14 cellular contexts compared by ENCODE assay signal in genomic region chr7:27138987-27139334, GRCh38. TPM values are rescaled to one million over a fixed set of nuclear protein-coding genes. Genes with fewer than 3 reads are reported as not detected.
A peak's percentile ranks its signal among the peaks of the same experiment; 100 is the strongest.
DNase-seq lines count a peak whose midpoint lies in the region; ATAC-seq, FAIRE-seq and TF ChIP-seq lines count a peak whose summit lies in the region.
"Had no signal": no experiment of that assay in that cellular context is flagged by ENCODE, and none has a peak within 500 bp of the region (broad histone marks: within the 10 kb centered on the region; RNA-seq: fewer than 3 reads in every experiment).

No MANE protein-coding gene starts in this region.

- H2BK12ac ChIP-seq in H1 (ENCODE audit: low read depth, low read length) = no peak overlapping the region

- peaks cover 9% of the 10 kb centered on the region for H3K23me2 ChIP-seq in H1 (ENCODE audit: low read depth, low read length)

- dilution Hi-C loops in IMR-90 (cut with HindIII; ENCODE audit: low sequenced_read_pairs, unreplicated experiment) = no loop called here

- in situ Hi-C loops in IMR-90 (cut with MboI; ENCODE audit: low sequenced_read_pairs) = no loop called here

- intact Hi-C loops in IMR-90 (cut with micrococcal nuclease) = no loop called here
- intact Hi-C loops in mucosa of descending colon (cut with DNase I, micrococcal nuclease) = no loop called here

- H3K4ac ChIP-seq in IMR-90 (ENCODE audit: low read depth, low read length) (peak overlapping the region; percentile 55), H1 (replicated peaks; ENCODE audit: insufficient read length, low read depth, low read length) (no peak overlapping the region)

- no peaks in the 10 kb centered on the region for H3K79me2 ChIP-seq in H1 (ENCODE audit: control insufficient read depth in 1 of 2, insufficient read depth in 2 of 2, low read length in 2 of 2)

- TF ChIP-seq RAD21 in IMR-90 (IDR thresholded peaks at IDR 0.05; ENCODE audit: low read length) (no peak), H1 (IDR thresholded peaks at IDR 0.05 in 1 of 2, conservative IDR thresholded peaks at IDR 0.05 in 1 of 2; ENCODE audit: low read depth in 2 of 2, low read length in 2 of 2) (no peak)

- H4K20me1 ChIP-seq in IMR-90 (ENCODE audit: insufficient read depth, low read length) = no peaks in the 10 kb centered on the region
- peaks cover 18 to 22% of the 10 kb centered on the region in 2 experiments for H4K20me1 ChIP-seq in H1 (replicated peaks in 1 of 2; ENCODE audit: control insufficient read depth in 1 of 2, insufficient read depth in 2 of 2, low read length in 2 of 2)

- DNase-seq in IMR-90 = no peak
- DNase-seq in H1 (ENCODE audit: low read depth in 1 of 2, low spot score in 2 of 2) = no peak
- DNase-seq in mucosa of descending colon = no peak
- DNase-seq in effector CD8-positive, alpha-beta T cell (lab: John Stamatoyannopoulos, UW) = no peak
- DNase-seq: activated CD4-positive, alpha-beta T cell treated with anti-CD3 and anti-CD28 coated beads, Interleukin-2, amount 50 U/mL, for 4 hours; GDM1; SJCRH30; uterus had no signal

- H3K14ac ChIP-seq in IMR-90 (replicated peaks; ENCODE audit: low read depth, low read length) (peak overlapping the region; percentile 78), H1 (ENCODE audit: insufficient read length) (no peak overlapping the region)

- TF ChIP-seq POLR2A in IMR-90 (IDR thresholded peaks at IDR 0.05; ENCODE audit: low read depth, low read length) (no peak), H1 (IDR thresholded peaks at IDR 0.05; ENCODE audit: control extremely low read depth in 1 of 2, low read depth in 2 of 2, low read length in 2 of 2) (no peak)

- H2BK120ac ChIP-seq in IMR-90 (ENCODE audit: low read depth, low read length) (peak overlapping the region; percentile 75), H1 (replicated peaks; ENCODE audit: low read depth, low read length) (no peak overlapping the region)

- H3K27ac ChIP-seq in IMR-90 (ENCODE audit: insufficient read depth, low read length) (peak overlapping the region; percentile 94), H1 (ENCODE audit: low read depth, low read length) (no peak overlapping the region), stomach smooth muscle (ENCODE audit: low read length) (peak overlapping the region; percentile 95)
- H3K27ac ChIP-seq: SJCRH30 had no signal

- peak overlapping the region; percentile 69 for H2BK20ac ChIP-seq in IMR-90 (ENCODE audit: low read depth, low read length)
- no peak overlapping the region for H2BK20ac ChIP-seq in H1 (ENCODE audit: low read length)

- peak overlapping the region; percentile 94 for H3K4me2 ChIP-seq in IMR-90 (ENCODE audit: low read depth, low read length)
- peak overlapping the region in 1 of 2 experiments; percentile 44; a peak in 1 of 4 replicates for H3K4me2 ChIP-seq in H1 (ENCODE audit: insufficient read depth in 1 of 2, low read depth in 2 of 2, low read length in 2 of 2)

- BruUV-seq in IMR-90 (replicated peaks; lab: Mats Ljungman, UMichigan) = no TSS peak

- no peaks in the 10 kb centered on the region for H3K9me3 ChIP-seq in IMR-90 (ENCODE audit: control insufficient read depth, insufficient read depth, low read length)
- no peaks in the 10 kb centered on the region for H3K9me3 ChIP-seq in H1 (ENCODE audit: insufficient read depth in 2 of 2, low read depth in 1 of 2, low read length in 1 of 2)
- no peaks in the 10 kb centered on the region for H3K9me3 ChIP-seq in mucosa of descending colon
- no peaks in the 10 kb centered on the region for H3K9me3 ChIP-seq in stomach smooth muscle (ENCODE audit: control insufficient read depth in 2 of 2, low read length in 2 of 2)
- H3K9me3 ChIP-seq: SJCRH30, uterus had no signal

- H2BK15ac ChIP-seq in IMR-90 (ENCODE audit: low read depth, low read length) (peak overlapping the region; percentile 52; the same call in 2 of the 3 replicates), H1 (ENCODE audit: low read length) (no peak overlapping the region)

- ATAC-seq in IMR-90 (ENCODE audit: low read depth) (no peak), mucosa of descending colon (peak; percentile 8), HG02798 (IDR thresholded peaks at IDR 0.05; ENCODE audit: poor library complexity, unreplicated experiment) (no peak), GM19395 (IDR thresholded peaks at IDR 0.05; ENCODE audit: unreplicated experiment) (no peak), GM21619 (IDR thresholded peaks at IDR 0.05; ENCODE audit: unreplicated experiment) (no peak)

- CTCF ChIA-PET in IMR-90 (lab: Yijun Ruan, JAX) (no interaction called here), H1 (lab: Charles Lee; ENCODE audit: partially characterized antibody) (interaction anchor here (1.3 to 3.5 kb wide), 2 partner anchors 22 to 286 kb away, joined by 4 to 11 read pairs; no protein-coding TSS in a partner anchor)

- H4K8ac ChIP-seq in IMR-90 (ENCODE audit: low read depth in 2 of 2, low read length in 2 of 2) = peak overlapping the region; percentile 50 to 67; a peak in 3 of 4 replicates
- no peak overlapping the region for H4K8ac ChIP-seq in H1 (ENCODE audit: extremely low read depth, insufficient read depth, low read length)

- H4K91ac ChIP-seq in IMR-90 (ENCODE audit: insufficient read depth, low read depth, low read length) = peak overlapping the region; percentile 68
- H4K91ac ChIP-seq in H1 (replicated peaks; ENCODE audit: insufficient read length, low read length) = no peak overlapping the region

- H3K4me1 ChIP-seq in IMR-90 (ENCODE audit: control insufficient read depth, insufficient read depth, low read length) (peaks cover 15% of the 10 kb centered on the region), H1 (replicated peaks in 1 of 4; ENCODE audit: control insufficient read depth in 3 of 4, insufficient read depth in 4 of 4, low read length in 3 of 4) (peaks cover 0 to 6% (median 3%) of the 10 kb centered on the region in 4 experiments; a peak in 4 of 7 replicates), mucosa of descending colon (ENCODE audit: low read depth) (peaks cover 46% of the 10 kb centered on the region), stomach smooth muscle (ENCODE audit: control insufficient read depth, insufficient read depth, low read length) (peaks cover 42% of the 10 kb centered on the region)

- H3K23ac ChIP-seq in IMR-90 (ENCODE audit: low read depth, low read length) = peak overlapping the region; percentile 85
- H3K23ac ChIP-seq in H1 (ENCODE audit: insufficient read length) = no peak overlapping the region

- peak overlapping the region; percentile 71 for H4K5ac ChIP-seq in IMR-90 (ENCODE audit: low read depth, low read length)
- H4K5ac ChIP-seq in H1 (ENCODE audit: insufficient read length, low read depth, low read length) = no peak overlapping the region

- H3K18ac ChIP-seq in IMR-90 (ENCODE audit: low read depth, low read length) (peak overlapping the region; percentile 89), H1 (ENCODE audit: extremely low read depth, low read length) (no peak overlapping the region)

- H3K4me3 ChIP-seq in IMR-90 (ENCODE audit: insufficient read depth, low read depth, low read length) = peak overlapping the region; percentile 30
- H3K4me3 ChIP-seq in H1 (ENCODE audit: extremely low read depth in 1 of 4, insufficient read depth in 2 of 4, low read depth in 3 of 4, low read length in 4 of 4) = peak overlapping the region in 1 of 4 experiments; percentile 47; a peak in 1 of 8 replicates
- H3K4me3 ChIP-seq in mucosa of descending colon = peak overlapping the region; percentile 36
- peak overlapping the region; percentile 78 to 94 for H3K4me3 ChIP-seq in stomach smooth muscle (ENCODE audit: low read length in 2 of 2)
- H3K4me3 ChIP-seq: SJCRH30, uterus had no signal

- TF ChIP-seq CTCF in IMR-90 (conservative IDR thresholded peaks at IDR 0.05; ENCODE audit: low read depth, low read length) (no peak), H1 (IDR thresholded peaks at IDR 0.05; ENCODE audit: control extremely low read depth in 1 of 3, insufficient read depth in 1 of 3, low read depth in 1 of 3, low read length in 3 of 3) (no peak), mucosa of descending colon (IDR thresholded peaks at IDR 0.05) (no peak)

- peaks cover under 1 to 33% of the 10 kb centered on the region in 2 experiments; a peak in 2 of 4 replicates for H3K79me1 ChIP-seq in IMR-90 (ENCODE audit: low read depth in 1 of 2, low read length in 2 of 2)
- no peaks in the 10 kb centered on the region for H3K79me1 ChIP-seq in H1 (ENCODE audit: low read depth, low read length)

- H3K27me3 ChIP-seq in IMR-90 (ENCODE audit: control insufficient read depth, insufficient read depth, low read length) = no peaks in the 10 kb centered on the region
- peaks cover 97 to 100% (median 99%) of the 10 kb centered on the region in 4 experiments for H3K27me3 ChIP-seq in H1 (replicated peaks in 1 of 4; ENCODE audit: control insufficient read depth in 3 of 4, extremely low read depth in 1 of 4, insufficient read depth in 3 of 4, low read length in 3 of 4)
- H3K27me3 ChIP-seq in stomach smooth muscle (ENCODE audit: control insufficient read depth in 1 of 2, insufficient read depth in 2 of 2, low read length in 2 of 2) = peaks cover 0 to under 1% of the 10 kb centered on the region in 2 donors
- H3K27me3 ChIP-seq: SJCRH30, uterus had no signal

- H2BK5ac ChIP-seq in IMR-90 (ENCODE audit: low read depth, low read length, poor library complexity, severe bottlenecking) (peak overlapping the region; percentile 35), H1 (ENCODE audit: low read depth, low read length) (no peak overlapping the region)

- no peak for TF ChIP-seq EP300 in H1 (IDR thresholded peaks at IDR 0.05; ENCODE audit: borderline replicate concordance in 1 of 2, low read depth in 2 of 2, low read length in 2 of 2)

- H3K9me1 ChIP-seq in IMR-90 (ENCODE audit: insufficient read depth, low read length) = peaks cover under 1% of the 10 kb centered on the region; the same call in 1 of the 2 replicates

- peak overlapping the region; percentile 89 for H3K9ac ChIP-seq in IMR-90 (ENCODE audit: low read depth, low read length)
- H3K9ac ChIP-seq in H1 (replicated peaks in 1 of 4; ENCODE audit: extremely low read depth in 1 of 4, low read depth in 3 of 4, low read length in 3 of 4) = no peak overlapping the region
- H3K9ac ChIP-seq in stomach smooth muscle (ENCODE audit: low read length in 2 of 2) = peak overlapping the region; percentile 93 to 96

- H2AFZ ChIP-seq in IMR-90 (replicated peaks; ENCODE audit: low read length, poor library complexity) (peak overlapping the region; percentile 87), H1 (ENCODE audit: low read length) (no peak overlapping the region)

- 0% methylated on average over 4 of the region's 11 CpGs; no CpG with 5 or more reads in 1 of the 2 experiments for WGBS in IMR-90 (ENCODE audit: extremely low coverage in 2 of 2, insufficient read length in 1 of 2), 2 experiments
- WGBS in H1 (ENCODE audit: extremely low coverage in 1 of 2, insufficient coverage in 1 of 2, insufficient read length in 1 of 2, insufficient replicate concordance in 2 of 2, low coverage in 1 of 2, low lambda C conversion rate in 2 of 2, missing lambda C conversion rate in 1 of 2), 2 experiments = 12% methylated on average over 11 of the region's 11 CpGs; no CpG with 5 or more reads in 1 of the 2 experiments

- no peak for FAIRE-seq in H1 (lab: Jason Lieb, UNC)
- FAIRE-seq: colon had no signal

- H3K36me3 ChIP-seq in IMR-90 (ENCODE audit: control insufficient read depth, insufficient read depth, low read length) = peaks cover 9% of the 10 kb centered on the region
- peaks cover 0 to 7% (median 0%) of the 10 kb centered on the region in 4 experiments; a peak in 1 of 8 replicates for H3K36me3 ChIP-seq in H1 (ENCODE audit: control insufficient read depth in 2 of 4, insufficient read depth in 4 of 4, low read length in 3 of 4)
- H3K36me3 ChIP-seq in mucosa of descending colon (ENCODE audit: low read depth) = no peaks in the 10 kb centered on the region
- no peaks in the 10 kb centered on the region for H3K36me3 ChIP-seq in stomach smooth muscle (ENCODE audit: control insufficient read depth in 2 of 2, insufficient read depth in 2 of 2, low read length in 2 of 2)
- H3K36me3 ChIP-seq: SJCRH30, uterus had no signal

- H2AK9ac ChIP-seq in IMR-90 (replicated peaks; ENCODE audit: low read depth, low read length, poor library complexity) = peak overlapping the region; percentile 63

- peak overlapping the region; percentile 79; the same call in 1 of the 2 replicates for H3K56ac ChIP-seq in IMR-90 (ENCODE audit: extremely low read depth, insufficient read depth, low read length)
- no peak overlapping the region for H3K56ac ChIP-seq in H1 (replicated peaks; ENCODE audit: insufficient read length, low read depth, low read length)

- H2AK5ac ChIP-seq in IMR-90 (ENCODE audit: low read depth, low read length) (no peak overlapping the region), H1 (ENCODE audit: low read depth, low read length) (no peak overlapping the region)

- POLR2A ChIA-PET in IMR-90 (lab: Charles Lee; ENCODE audit: unreplicated experiment) = no interaction called here
- POLR2A ChIA-PET in H1 (lab: Charles Lee; ENCODE audit: partially characterized antibody) = no interaction called here

RNA-seq across cellular contexts. Expression of gene HOXA5, which starts 4.5 kb away (rescaled TPM):
- 19.9 and 23.9 TPM in 2 replicates for total RNA-seq in IMR-90 (2012; rRNA removed)
- 28.1 and 29.4 TPM in 2 replicates for polyA plus RNA-seq in IMR-90 (2012; rRNA removed)
- 27.6 and 56.3 TPM in 2 replicates for polyA plus RNA-seq in IMR-90 (2012; cell fraction: cytosol; rRNA removed)
- 34.9 and 41.0 TPM in 2 replicates for polyA plus RNA-seq in IMR-90 (2012; cell fraction: nucleus; rRNA removed; ENCODE audit: low replicate concordance)
- total RNA-seq in H1 (2021; fragmentation: NEBNext Ultra II Directional; extraction: Animal tissue kit (Norgen Biotek cat#: 25700)) = not detected in 2 replicates
- polyA plus RNA-seq in H1 (2011; rRNA removed) = not detected in 2 replicates
- polyA plus RNA-seq in H1 (2011; cell fraction: cytosol; rRNA removed) = not detected
- not detected for polyA plus RNA-seq in H1 (2011; cell fraction: nucleus; rRNA removed)
- not detected in 4 replicates for polyA plus RNA-seq in H1 (2012, experiment 1 of 2)
- polyA plus RNA-seq in H1 (2012, experiment 2 of 2) = not detected
- polyA plus RNA-seq in H1 (2013, experiment 1 of 2) = not detected
- not detected for polyA plus RNA-seq in H1 (2013, experiment 2 of 2)
- not detected in 2 replicates for polyA minus RNA-seq in H1 (2011; rRNA and poly(A)+ RNA removed)
- not detected for polyA minus RNA-seq in H1 (2011; cell fraction: cytosol; rRNA and poly(A)+ RNA removed)
- not detected for polyA minus RNA-seq in H1 (2011; cell fraction: nucleus; rRNA and poly(A)+ RNA removed)
- 10 to 100 TPM; 16.1 to 26.6 (median 23.8) TPM for total RNA-seq in mucosa of descending colon
- total RNA-seq: activated T-helper 1 cell treated with anti-CD3 and anti-CD28 coated beads, Interleukin-12 subunit alpha, Interleukin-12 subunit beta, Interleukin-2, Interleukin-4 antibody, amounts not matched to agents 30 ng/mL and 10 ng/mL and 1 ng/mL, durations not matched to agents 14 hours and 24 hours and 36 hours had no signal

RNA-seq across cellular contexts. Expression of gene HOXA4, which starts 8.4 kb away (rescaled TPM):
- 0.36 and 1.1 TPM in 2 replicates for total RNA-seq in IMR-90 (2012; rRNA removed)
- polyA plus RNA-seq in IMR-90 (2012; rRNA removed) = 7.2 and 8.0 TPM in 2 replicates
- polyA plus RNA-seq in IMR-90 (2012; cell fraction: cytosol; rRNA removed) = 4.3 and 5.1 TPM in 2 replicates
- polyA plus RNA-seq in IMR-90 (2012; cell fraction: nucleus; rRNA removed; ENCODE audit: low replicate concordance) = 4.5 and 16.6 TPM in 2 replicates
- not detected in 2 replicates for total RNA-seq in H1 (2021; fragmentation: NEBNext Ultra II Directional; extraction: Animal tissue kit (Norgen Biotek cat#: 25700))
- not detected in 2 replicates for polyA plus RNA-seq in H1 (2011; rRNA removed)
- polyA plus RNA-seq in H1 (2011; cell fraction: cytosol; rRNA removed) = not detected
- not detected for polyA plus RNA-seq in H1 (2011; cell fraction: nucleus; rRNA removed)
- not detected in 4 replicates for polyA plus RNA-seq in H1 (2012, experiment 1 of 2)
- polyA plus RNA-seq in H1 (2012, experiment 2 of 2) = not detected
- not detected for polyA plus RNA-seq in H1 (2013, experiment 1 of 2)
- polyA plus RNA-seq in H1 (2013, experiment 2 of 2) = not detected
- not detected in 2 replicates for polyA minus RNA-seq in H1 (2011; rRNA and poly(A)+ RNA removed)
- not detected for polyA minus RNA-seq in H1 (2011; cell fraction: cytosol; rRNA and poly(A)+ RNA removed)
- polyA minus RNA-seq in H1 (2011; cell fraction: nucleus; rRNA and poly(A)+ RNA removed) = not detected
- 1 to 10 TPM; 5.9 to 9.5 (median 8.3) TPM for total RNA-seq in mucosa of descending colon
- total RNA-seq: activated T-helper 1 cell treated with anti-CD3 and anti-CD28 coated beads, Interleukin-12 subunit alpha, Interleukin-12 subunit beta, Interleukin-2, Interleukin-4 antibody, amounts not matched to agents 30 ng/mL and 10 ng/mL and 1 ng/mL, durations not matched to agents 14 hours and 24 hours and 36 hours had no signal

RNA-seq across cellular contexts. Expression of gene HOXA6, which starts 8.6 kb away (rescaled TPM):
- total RNA-seq in IMR-90 (2012; rRNA removed) (1.4 and 1.7 TPM in 2 replicates), mucosa of descending colon (10 to 100 TPM; 20.2 to 39.5 (median 20.5) TPM)
- polyA plus RNA-seq in IMR-90 (2012; rRNA removed) (1.8 and 2.1 TPM in 2 replicates), H1 (2011; rRNA removed) (not detected in 2 replicates)
- 0.50 and 1.7 TPM in 2 replicates for polyA plus RNA-seq in IMR-90 (2012; cell fraction: cytosol; rRNA removed)
- polyA plus RNA-seq in IMR-90 (2012; cell fraction: nucleus; rRNA removed; ENCODE audit: low replicate concordance) = 3.9 and 5.3 TPM in 2 replicates
- not detected in 2 replicates for total RNA-seq in H1 (2021; fragmentation: NEBNext Ultra II Directional; extraction: Animal tissue kit (Norgen Biotek cat#: 25700))
- not detected for polyA plus RNA-seq in H1 (2011; cell fraction: cytosol; rRNA removed)
- not detected for polyA plus RNA-seq in H1 (2011; cell fraction: nucleus; rRNA removed)
- not detected in 4 replicates for polyA plus RNA-seq in H1 (2012, experiment 1 of 2)
- polyA plus RNA-seq in H1 (2012, experiment 2 of 2) = not detected
- not detected for polyA plus RNA-seq in H1 (2013, experiment 1 of 2)
- not detected for polyA plus RNA-seq in H1 (2013, experiment 2 of 2)
- polyA minus RNA-seq in H1 (2011; rRNA and poly(A)+ RNA removed) = not detected in 2 replicates
- polyA minus RNA-seq in H1 (2011; cell fraction: cytosol; rRNA and poly(A)+ RNA removed) = not detected
- polyA minus RNA-seq in H1 (2011; cell fraction: nucleus; rRNA and poly(A)+ RNA removed) = not detected
- total RNA-seq: activated T-helper 1 cell treated with anti-CD3 and anti-CD28 coated beads, Interleukin-12 subunit alpha, Interleukin-12 subunit beta, Interleukin-2, Interleukin-4 antibody, amounts not matched to agents 30 ng/mL and 10 ng/mL and 1 ng/mL, durations not matched to agents 14 hours and 24 hours and 36 hours had no signal

RNA-seq across cellular contexts. Expression of gene HOXA3, which starts 13.4 kb away (rescaled TPM):
- total RNA-seq in IMR-90 (2012; rRNA removed) = 0.83 and 0.90 TPM in 2 replicates
- polyA plus RNA-seq in IMR-90 (2012; rRNA removed) = 5.4 and 8.8 TPM in 2 replicates
- polyA plus RNA-seq in IMR-90 (2012; cell fraction: cytosol; rRNA removed) = 4.3 and 8.1 TPM in 2 replicates
- polyA plus RNA-seq in IMR-90 (2012; cell fraction: nucleus; rRNA removed; ENCODE audit: low replicate concordance) = 17.8 and 28.7 TPM in 2 replicates
- not detected in 2 replicates for total RNA-seq in H1 (2021; fragmentation: NEBNext Ultra II Directional; extraction: Animal tissue kit (Norgen Biotek cat#: 25700))
- not detected in 2 replicates for polyA plus RNA-seq in H1 (2011; rRNA removed)
- not detected for polyA plus RNA-seq in H1 (2011; cell fraction: cytosol; rRNA removed)
- polyA plus RNA-seq in H1 (2011; cell fraction: nucleus; rRNA removed) = not detected
- polyA plus RNA-seq in H1 (2012, experiment 1 of 2) = not detected in 4 replicates
- polyA plus RNA-seq in H1 (2012, experiment 2 of 2) = not detected
- not detected for polyA plus RNA-seq in H1 (2013, experiment 1 of 2)
- polyA plus RNA-seq in H1 (2013, experiment 2 of 2) = not detected
- not detected in 2 replicates for polyA minus RNA-seq in H1 (2011; rRNA and poly(A)+ RNA removed)
- polyA minus RNA-seq in H1 (2011; cell fraction: cytosol; rRNA and poly(A)+ RNA removed) = not detected
- polyA minus RNA-seq in H1 (2011; cell fraction: nucleus; rRNA and poly(A)+ RNA removed) = not detected
- 10 to 100 TPM; 19.9 to 38.1 (median 20.5) TPM for total RNA-seq in mucosa of descending colon
- total RNA-seq: activated T-helper 1 cell treated with anti-CD3 and anti-CD28 coated beads, Interleukin-12 subunit alpha, Interleukin-12 subunit beta, Interleukin-2, Interleukin-4 antibody, amounts not matched to agents 30 ng/mL and 10 ng/mL and 1 ng/mL, durations not matched to agents 14 hours and 24 hours and 36 hours had no signal

RNA-seq across cellular contexts. Expression of gene HOXA7, which starts 17.5 kb away (rescaled TPM):
- total RNA-seq in IMR-90 (2012; rRNA removed) (under 0.01 and 0.18 TPM in 2 replicates), mucosa of descending colon (10 to 100 TPM; 17.1 to 29.8 (median 27.9) TPM)
- polyA plus RNA-seq in IMR-90 (2012; rRNA removed) (1.7 TPM in 2 replicates), H1 (2011; rRNA removed) (0.03 TPM in 1 of 2 replicates, not detected in the other)
- polyA plus RNA-seq in IMR-90 (2012; cell fraction: cytosol; rRNA removed) = 2.0 and 2.2 TPM in 2 replicates
- 0.51 and 0.71 TPM in 2 replicates for polyA plus RNA-seq in IMR-90 (2012; cell fraction: nucleus; rRNA removed; ENCODE audit: low replicate concordance)
- not detected in 2 replicates for total RNA-seq in H1 (2021; fragmentation: NEBNext Ultra II Directional; extraction: Animal tissue kit (Norgen Biotek cat#: 25700))
- polyA plus RNA-seq in H1 (2011; cell fraction: cytosol; rRNA removed) = not detected
- polyA plus RNA-seq in H1 (2011; cell fraction: nucleus; rRNA removed) = not detected
- not detected in 4 replicates for polyA plus RNA-seq in H1 (2012, experiment 1 of 2)
- not detected for polyA plus RNA-seq in H1 (2012, experiment 2 of 2)
- 0.02 TPM for polyA plus RNA-seq in H1 (2013, experiment 1 of 2)
- polyA plus RNA-seq in H1 (2013, experiment 2 of 2) = 0.02 TPM
- not detected in 2 replicates for polyA minus RNA-seq in H1 (2011; rRNA and poly(A)+ RNA removed)
- polyA minus RNA-seq in H1 (2011; cell fraction: cytosol; rRNA and poly(A)+ RNA removed) = not detected
- not detected for polyA minus RNA-seq in H1 (2011; cell fraction: nucleus; rRNA and poly(A)+ RNA removed)
- total RNA-seq: activated T-helper 1 cell treated with anti-CD3 and anti-CD28 coated beads, Interleukin-12 subunit alpha, Interleukin-12 subunit beta, Interleukin-2, Interleukin-4 antibody, amounts not matched to agents 30 ng/mL and 10 ng/mL and 1 ng/mL, durations not matched to agents 14 hours and 24 hours and 36 hours had no signal

Comparison
In these comparisons a context has a peak if more than half of its experiments do, and no peak if none do; other contexts are left out.
1. H3K9ac ChIP-seq: peak in IMR-90 (single experiment) and stomach smooth muscle (2 of 2); none in H1 (0 of 4).
2. RNA of gene HOXA5, which starts 4.5 kb away (total RNA-seq): 16.1 to 26.6 TPM in mucosa of descending colon and 19.9 to 23.9 TPM in IMR-90; not detected in H1; every median in the first group is over 10 times any median in the second.